11 cellular contexts compared by ENCODE assay signal in genomic region chrX:100745205-100745604, GRCh38. TPM values are rescaled to one million over a fixed set of nuclear protein-coding genes. Genes with fewer than 3 reads are reported as not detected.
"Had no signal": no experiment of that assay in that cellular context is flagged by ENCODE, and none has a peak within 500 bp of the region (broad histone marks: within the 10 kb centered on the region; RNA-seq: fewer than 3 reads in every experiment).

No MANE protein-coding gene starts in this region.

- H3K27me3 ChIP-seq: brain microvascular endothelial cell had no signal

- H3K9me3 ChIP-seq: SK-N-SH had no signal

- ATAC-seq: natural killer cell treated with Interleukin-12 subunit alpha and Interleukin-12 subunit beta and Interleukin-15 and Interleukin-18, amount 100 ng/mL, for 72 hours had no signal

- H3K36me3 ChIP-seq: brain microvascular endothelial cell had no signal

- DNase-seq: activated CD4-positive, alpha-beta T cell treated with anti-CD3 and anti-CD28 coated beads, Interleukin-2, amount 50 U/mL, for 1 hour; activated T-cell treated with anti-CD3 and anti-CD28 coated beads for 4 hours; brain microvascular endothelial cell; dermis blood vessel endothelial cell; erythroblast; immature natural killer cell; SK-N-SH; stimulated activated CD4-positive, alpha-beta T cell treated with anti-CD3 and anti-CD28 coated beads, Interleukin-4, amount 100 ng/mL, for 4 hours had no signal

- H3K27ac ChIP-seq: brain microvascular endothelial cell had no signal

RNA-seq across cellular contexts. Expression of gene SYTL4, which starts 13.3 kb away (rescaled TPM):
- total RNA-seq: activated CD8-positive, alpha-beta memory T cell treated with anti-CD3 and anti-CD28 coated beads for 36 hours; activated T-helper 2 cell treated with anti-CD3 and anti-CD28 coated beads, Interferon-gamma antibody, Interleukin-2, Interleukin-4, amounts not matched to agents 10 μg/mL and 5 μg/mL and 100 μg/mL, durations not matched to agents 14 hours and 24 hours and 36 hours had no signal
